In genomic region chr5:148827723-148828122, GRCh38 we compare ENCODE assay signal across 11 cellular contexts. TPM values are rescaled to one million over a fixed set of nuclear protein-coding genes. Genes with fewer than 3 reads are reported as not detected.
DNase-seq lines count a peak whose midpoint lies in the region; ATAC-seq, FAIRE-seq and TF ChIP-seq lines count a peak whose summit lies in the region.
"Had no signal": no experiment of that assay in that cellular context is flagged by ENCODE, and none has a peak within 500 bp of the region (broad histone marks: within the 10 kb centered on the region; RNA-seq: fewer than 3 reads in every experiment).

No MANE protein-coding gene starts in this region.

- H3K27ac Mint-ChIP-seq in CD4-positive, CD25-positive, alpha-beta regulatory T cell, result peak overlapping the region in 1 of 3 donors; percentile 44
- H3K27ac Mint-ChIP-seq in effector memory CD8-positive, alpha-beta T cell, result peak overlapping the region; percentile 91 to 93

- DNase-seq in CD4-positive, CD25-positive, alpha-beta regulatory T cell, result no peak
- DNase-seq in MM.1S (no peak), DMS 273 treated with DMSO at 0.1 percent for 48 hours (lab: John Stamatoyannopoulos, UW) (no peak), SHP77 treated with DMSO at 0.1 percent for 48 hours (lab: John Stamatoyannopoulos, UW) (no peak), RCC 7860 (ENCODE audit: low spot score) (no peak)
- no peak for DNase-seq in effector memory CD8-positive, alpha-beta T cell
- DNase-seq: stimulated activated CD8-positive, alpha-beta memory T cell treated with anti-CD3 and anti-CD28 coated beads, Interleukin-4, amount 100 ng/mL, for 48 hours had no signal

- peaks cover 45% of the 10 kb centered on the region for H3K27me3 Mint-ChIP-seq in CD4-positive, CD25-positive, alpha-beta regulatory T cell
- H3K27me3 Mint-ChIP-seq in effector memory CD8-positive, alpha-beta T cell, result no peaks in the 10 kb centered on the region

- no peaks in the 10 kb centered on the region for H4K20me1 ChIP-seq in MM.1S (ENCODE audit: insufficient read depth, low read length)

- peaks cover 54% of the 10 kb centered on the region for H3F3A ChIP-seq in MM.1S (ENCODE audit: insufficient read depth, low read length)

- H3K4me3 ChIP-seq in CD4-positive, CD25-positive, alpha-beta regulatory T cell (ENCODE audit: low read depth, low read length), result no peak overlapping the region
- H3K4me3 ChIP-seq in MM.1S (ENCODE audit: low read length), result peak overlapping the region; percentile 93
- H3K4me3 ChIP-seq in neutrophil (ENCODE audit: low read depth in 1 of 2, low read length in 1 of 2), result peak overlapping the region; percentile 75 to 84

- H3K36me3 Mint-ChIP-seq in CD4-positive, CD25-positive, alpha-beta regulatory T cell, result no peaks in the 10 kb centered on the region
- peaks cover 50% of the 10 kb centered on the region for H3K36me3 Mint-ChIP-seq in effector memory CD8-positive, alpha-beta T cell (ENCODE audit: insufficient read depth)

- no peaks in the 10 kb centered on the region for H3K9me2 ChIP-seq in MM.1S (replicated peaks; ENCODE audit: insufficient read depth, low read length)

- peaks cover 9 to 48% (median 26%) of the 10 kb centered on the region in 4 donors for H3K4me1 Mint-ChIP-seq in CD4-positive, CD25-positive, alpha-beta regulatory T cell
- H3K4me1 Mint-ChIP-seq in effector memory CD8-positive, alpha-beta T cell (ENCODE audit: low read depth in 2 of 2), result peaks cover 49 to 62% of the 10 kb centered on the region in 2 donors

- H3K4me1 ChIP-seq in CD4-positive, CD25-positive, alpha-beta regulatory T cell (ENCODE audit: control insufficient read depth, insufficient read depth, low read length, poor library complexity, severe bottlenecking), result peaks cover 16% of the 10 kb centered on the region
- H3K4me1 ChIP-seq in MM.1S (ENCODE audit: low read length) (peaks cover 19% of the 10 kb centered on the region), neutrophil (ENCODE audit: control insufficient read depth in 1 of 2, insufficient read depth in 1 of 2, low read depth in 1 of 2, low read length in 1 of 2) (peaks cover 91 to 96% of the 10 kb centered on the region in 2 experiments)

- FAIRE-seq in RCC 7860 (lab: Jason Lieb, UNC), result no peak
- FAIRE-seq: H1 had no signal

- peak overlapping the region; percentile 67 for H3K9ac ChIP-seq in MM.1S (ENCODE audit: low read length)

- peak overlapping the region; percentile 92 for H3K4me2 ChIP-seq in MM.1S (ENCODE audit: low read depth, low read length)

- peak overlapping the region in 3 of 4 donors; percentile 59 to 84 (median 68) for H3K4me3 Mint-ChIP-seq in CD4-positive, CD25-positive, alpha-beta regulatory T cell
- H3K4me3 Mint-ChIP-seq in effector memory CD8-positive, alpha-beta T cell, result peak overlapping the region; percentile 89 to 100

- H3K9me3 Mint-ChIP-seq in CD4-positive, CD25-positive, alpha-beta regulatory T cell, result peaks cover 0 to 2% (median 0%) of the 10 kb centered on the region in 7 donors
- H3K9me3 Mint-ChIP-seq in effector memory CD8-positive, alpha-beta T cell, result no peaks in the 10 kb centered on the region

- H3K27me3 ChIP-seq in CD4-positive, CD25-positive, alpha-beta regulatory T cell (ENCODE audit: control insufficient read depth, insufficient read depth, low read length), result peaks cover 2% of the 10 kb centered on the region
- no peaks in the 10 kb centered on the region for H3K27me3 ChIP-seq in MM.1S (replicated peaks; ENCODE audit: insufficient read depth, low read length)
- no peaks in the 10 kb centered on the region for H3K27me3 ChIP-seq in neutrophil

- TF ChIP-seq CTCF in MM.1S (IDR thresholded peaks at IDR 0.05; ENCODE audit: low read length) (no peak), neutrophil (IDR thresholded peaks at IDR 0.05) (no peak)

- peaks cover 55% of the 10 kb centered on the region for H3K79me2 ChIP-seq in MM.1S (ENCODE audit: low read length)

- no peak for ATAC-seq in CD4-positive, CD25-positive, alpha-beta regulatory T cell (ENCODE audit: low read depth in 2 of 2)
- ATAC-seq in effector memory CD8-positive, alpha-beta T cell (replicated peaks), result no peak
- no peak for ATAC-seq in HG02678 (IDR thresholded peaks at IDR 0.05; ENCODE audit: unreplicated experiment)
- ATAC-seq: left lobe of liver had no signal

- H3K9me3 ChIP-seq in CD4-positive, CD25-positive, alpha-beta regulatory T cell (ENCODE audit: control insufficient read depth in 2 of 2, low read length in 2 of 2), result no peaks in the 10 kb centered on the region
- no peaks in the 10 kb centered on the region for H3K9me3 ChIP-seq in MM.1S (replicated peaks; ENCODE audit: insufficient read depth, low read length)
- no peaks in the 10 kb centered on the region for H3K9me3 ChIP-seq in neutrophil

- no peaks in the 10 kb centered on the region for H3K36me3 ChIP-seq in CD4-positive, CD25-positive, alpha-beta regulatory T cell (ENCODE audit: control insufficient read depth, insufficient read depth, low read length)
- no peaks in the 10 kb centered on the region for H3K36me3 ChIP-seq in MM.1S (replicated peaks; ENCODE audit: insufficient read depth, low read length)
- H3K36me3 ChIP-seq in neutrophil, result no peaks in the 10 kb centered on the region

- H3K27ac ChIP-seq in CD4-positive, CD25-positive, alpha-beta regulatory T cell (ENCODE audit: insufficient read depth, low read length, poor library complexity, severe bottlenecking), result no peak overlapping the region
- H3K27ac ChIP-seq in MM.1S (ENCODE audit: low read length) (peak overlapping the region; percentile 95; the same call in 1 of the 2 replicates), neutrophil (peak overlapping the region; percentile 91)

- no peak overlapping the region for H2AFZ ChIP-seq in MM.1S (ENCODE audit: low read length)

RNA-seq across cellular contexts. Expression of gene ADRB2, which starts 1.3 kb away (rescaled TPM):
- 1.0 TPM for total RNA-seq in CD4-positive, CD25-positive, alpha-beta regulatory T cell
- polyA plus RNA-seq in CD4-positive, CD25-positive, alpha-beta regulatory T cell, result 1 to 10 TPM in 1 of 4 donors, under 1 TPM in 3; 0.30 to 1.4 (median 0.52) TPM
